In the genomic region with DNA sequence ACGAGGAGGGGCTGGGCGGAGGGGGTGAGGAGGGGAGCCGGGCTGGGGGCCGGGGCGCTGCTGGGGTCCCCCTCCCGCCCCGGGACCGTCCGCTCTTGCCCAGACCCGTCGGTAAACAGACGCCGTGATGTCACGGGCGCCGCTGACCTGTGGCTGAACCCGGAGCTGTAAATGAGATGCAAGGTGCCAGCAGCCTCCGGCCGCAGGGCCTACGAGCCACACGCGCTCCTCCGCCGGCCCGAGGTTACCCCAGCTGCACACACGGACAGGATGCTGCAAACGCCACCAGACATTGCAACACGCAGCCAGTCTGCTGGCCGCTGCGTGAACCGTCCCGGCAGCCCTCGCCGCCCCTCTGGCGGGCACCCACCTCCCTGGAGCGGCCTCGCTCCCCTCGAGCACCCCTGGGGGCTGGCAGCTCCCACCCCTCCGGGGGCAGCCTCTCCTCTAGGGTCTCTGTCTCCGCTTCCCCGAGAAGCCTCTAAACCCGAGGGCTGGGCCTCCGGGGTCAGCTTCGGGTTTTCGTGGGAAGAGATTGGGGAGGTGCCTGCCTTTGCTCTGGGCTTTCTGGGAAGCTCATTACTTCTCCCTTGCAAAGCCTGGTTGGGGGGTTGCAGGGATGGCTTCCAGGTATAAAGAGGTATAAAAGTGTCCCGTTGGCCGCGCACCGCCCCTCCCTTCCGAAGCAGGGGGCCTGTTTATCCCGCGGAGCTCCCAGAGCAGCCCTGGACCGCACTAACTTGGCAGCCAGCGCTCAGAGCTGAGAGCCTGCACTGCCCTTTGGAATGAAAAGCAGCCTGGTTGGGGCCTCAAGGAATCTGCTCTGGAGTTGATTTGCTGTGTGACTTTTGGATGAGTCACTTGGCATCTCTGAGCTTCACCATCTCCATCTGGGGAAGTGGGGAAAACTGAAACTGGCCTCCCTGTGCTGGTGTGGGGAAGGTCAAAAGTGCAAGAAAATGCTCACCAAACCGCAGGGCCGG, we compare ENCODE assay signal across 8 cellular contexts. TPM values are rescaled to one million over a fixed set of nuclear protein-coding genes. Genes with fewer than 3 reads are reported as not detected.
DNase-seq lines count a peak whose midpoint lies in the region; ATAC-seq and TF ChIP-seq lines count a peak whose summit lies in the region.

No MANE protein-coding gene starts in this region.

- peak; percentile 97 for DNase-seq in CD14-positive monocyte (ENCODE audit: low spot score)
- DNase-seq in HCT116 (ENCODE audit: low read depth, low spot score), result no peak
- peak; percentile 83 for DNase-seq in SKM-1 (lab: John Stamatoyannopoulos, UW; ENCODE audit: unreplicated experiment)
- DNase-seq in esophagus muscularis mucosa (ENCODE audit: extremely low spot score), result peak; percentile 97
- DNase-seq in mucosa of gallbladder (ENCODE audit: low spot score), result peak; percentile 93
- peak; percentile 94 for DNase-seq in upper lobe of right lung

- H3K9me3 ChIP-seq in HCT116 (ENCODE audit: control insufficient read depth in 1 of 2, insufficient read depth in 1 of 2, low read depth in 1 of 2, low read length in 2 of 2) (no peaks in the 10 kb centered on the region), esophagus muscularis mucosa (no peaks in the 10 kb centered on the region), upper lobe of right lung (no peaks in the 10 kb centered on the region)

- H3K27ac Mint-ChIP-seq in CD14-positive monocyte, result peak overlapping the region; percentile 38 to 96 (median 90)

- no peak for TF ChIP-seq RAD21 in HCT116 (IDR thresholded peaks at IDR 0.05; ENCODE audit: low read depth)

- POLR2A ChIA-PET in HCT116 (lab: Charles Lee), result interaction anchor here (0.6 kb wide), 1 partner anchor 21 kb away, joined by 3 read pairs; no protein-coding TSS in a partner anchor

- peak; percentile 85 for TF ChIP-seq EP300 in esophagus muscularis mucosa (IDR thresholded peaks at IDR 0.05)

- TF ChIP-seq CTCF in CD14-positive monocyte (IDR thresholded peaks at IDR 0.05), result no peak
- no peak for TF ChIP-seq CTCF in HCT116 (IDR thresholded peaks at IDR 0.05 in 2 of 3, conservative IDR thresholded peaks at IDR 0.05 in 1 of 3; ENCODE audit: borderline replicate concordance in 1 of 3, insufficient read depth in 1 of 3, low read depth in 2 of 3, low read length in 2 of 3)
- no peak for TF ChIP-seq CTCF in esophagus muscularis mucosa (IDR thresholded peaks at IDR 0.05)
- no peak for TF ChIP-seq CTCF in upper lobe of right lung (IDR thresholded peaks at IDR 0.05)

- peak overlapping the region; percentile 67 for H3K9ac ChIP-seq in HCT116 (ENCODE audit: low read length)

- H4K20me1 ChIP-seq in HCT116 (ENCODE audit: insufficient read depth), result no peaks in the 10 kb centered on the region

- TF ChIP-seq POLR2A in HCT116 (IDR thresholded peaks at IDR 0.05; ENCODE audit: borderline replicate concordance, extremely low read depth, insufficient read depth, insufficient read length) (no peak), esophagus muscularis mucosa (IDR thresholded peaks at IDR 0.05; ENCODE audit: low read depth) (peak; percentile 7)

- H3K36me3 ChIP-seq in HCT116 (ENCODE audit: control insufficient read depth in 1 of 2, insufficient read depth in 2 of 2, low read length in 2 of 2), result no peaks in the 10 kb centered on the region
- peaks cover 0 to 4% (median 0%) of the 10 kb centered on the region in 4 donors for H3K36me3 ChIP-seq in esophagus muscularis mucosa
- no peaks in the 10 kb centered on the region for H3K36me3 ChIP-seq in upper lobe of right lung

- H3K27me3 Mint-ChIP-seq in CD14-positive monocyte (ENCODE audit: low read depth in 3 of 3), result peaks cover 27 to 46% (median 44%) of the 10 kb centered on the region in 3 donors

- peaks cover 65% of the 10 kb centered on the region for H3K79me2 ChIP-seq in HCT116 (ENCODE audit: insufficient read depth, low read length)

- TSS peak; percentile 41 for BruUV-seq in HCT116 (replicated peaks; lab: Mats Ljungman, UMichigan)

- H3K9me2 ChIP-seq in HCT116 (ENCODE audit: insufficient read depth), result no peaks in the 10 kb centered on the region

- H3K4me3 ChIP-seq in HCT116 (replicated peaks in 1 of 2; ENCODE audit: low read depth in 1 of 2, low read length in 2 of 2) (peak overlapping the region; percentile 32 to 54), esophagus muscularis mucosa (peak overlapping the region; percentile 47 to 57 (median 50)), upper lobe of right lung (peak overlapping the region; percentile 43)

- ATAC-seq in HCT116 (peak; percentile 81), upper lobe of right lung (peak; percentile 90), HG03139 (IDR thresholded peaks at IDR 0.05; ENCODE audit: unreplicated experiment) (no peak), HG03342 (IDR thresholded peaks at IDR 0.05; ENCODE audit: unreplicated experiment) (no peak)

- WGBS in esophagus muscularis mucosa, result 3% methylated on average over 17 of the region's 56 CpGs

- H3K4me1 ChIP-seq in HCT116 (ENCODE audit: control insufficient read depth in 1 of 2, insufficient read depth in 2 of 2, low read length in 2 of 2) (peaks cover 45 to 81% of the 10 kb centered on the region in 2 experiments), esophagus muscularis mucosa (peaks cover 98 to 100% (median 100%) of the 10 kb centered on the region in 4 donors), upper lobe of right lung (peaks cover 87% of the 10 kb centered on the region)

- H3K4me2 ChIP-seq in HCT116 (ENCODE audit: low read length), result peak overlapping the region; percentile 76

- peak overlapping the region; percentile 73 to 74 for H3K4me3 Mint-ChIP-seq in CD14-positive monocyte

- H3K9me3 Mint-ChIP-seq in CD14-positive monocyte, result peaks cover 0 to 6% (median 0%) of the 10 kb centered on the region in 7 donors

- H3K27me3 ChIP-seq in HCT116 (ENCODE audit: insufficient read depth, low read length), result no peaks in the 10 kb centered on the region
- H3K27me3 ChIP-seq in esophagus muscularis mucosa, result no peaks in the 10 kb centered on the region
- no peaks in the 10 kb centered on the region for H3K27me3 ChIP-seq in upper lobe of right lung

- intact Hi-C loops in CD14-positive monocyte (cut with micrococcal nuclease), result loop anchor here in 1 of 2 donors (1.0 to 2.0 kb wide), 2 partner anchors 8 to 21 kb away; no protein-coding TSS in a partner anchor
- intact Hi-C loops in HCT116 (cut with micrococcal nuclease), result loop anchor here (5.0 kb wide), 1 partner anchor 119 kb away; no protein-coding TSS in a partner anchor
- intact Hi-C loops in esophagus muscularis mucosa (cut with DNase I), result loop anchor here (5.0 kb wide), 1 partner anchor 139 kb away; no protein-coding TSS in a partner anchor
- intact Hi-C loops in upper lobe of right lung (cut with DNase I), result no loop called here

- peaks cover 4 to 21% of the 10 kb centered on the region in 2 donors for H3K36me3 Mint-ChIP-seq in CD14-positive monocyte

- peak overlapping the region; percentile 76 for H3K27ac ChIP-seq in HCT116 (ENCODE audit: low read depth, low read length)
- peak overlapping the region; percentile 92 to 95 (median 94) for H3K27ac ChIP-seq in esophagus muscularis mucosa (replicated peaks in 1 of 4)
- peak overlapping the region; percentile 85 for H3K27ac ChIP-seq in upper lobe of right lung

- H2AFZ ChIP-seq in HCT116 (ENCODE audit: low read depth, low read length, poor library complexity, severe bottlenecking), result no peak overlapping the region

- RAD21 ChIA-PET in HCT116 (lab: Charles Lee; ENCODE audit: low non-redundant PET in 1 of 2, low total read pairs in 2 of 2, uncharacterized antibody in 2 of 2, unreplicated experiment in 2 of 2), result interaction anchor here (0.7 to 1.5 kb wide), 4 partner anchors 20 to 116 kb away, joined by 3 to 4 read pairs (median 3); no protein-coding TSS in a partner anchor

- H3K4me1 Mint-ChIP-seq in CD14-positive monocyte, result peaks cover 44% of the 10 kb centered on the region

- CTCF ChIA-PET in HCT116 (lab: Charles Lee), result interaction anchor here (1.3 to 2.6 kb wide), 2 partner anchors 22 to 23 kb away, joined by 3 to 12 read pairs; no protein-coding TSS in a partner anchor

TF ChIP-seq in HCT116, 20 proteins besides CTCF, POLR2A, EP300 and RAD21:
- TF ChIP-seq SIN3A (IDR thresholded peaks at IDR 0.05; ENCODE audit: low read depth) (no peak), POLR2AphosphoS5 (IDR thresholded peaks at IDR 0.05; ENCODE audit: low read depth, low read length) (peak; percentile 54)
TF ChIP-seq in HCT116: peak in this region for 1.

RNA-seq across cellular contexts. Expression of a gene that starts 21.9 kb away (rescaled TPM):
- polyA plus RNA-seq in CD14-positive monocyte, result under 1 TPM; 0.29 to 0.59 TPM
- total RNA-seq in HCT116 (2021; ENCODE audit: unreplicated experiment), result 87.0 TPM
- 91.6 and 92.2 TPM in 2 replicates for polyA plus RNA-seq in HCT116 (2012)
- total RNA-seq in esophagus muscularis mucosa, result 100 to 1,000 TPM; 130 to 237 (median 200) TPM
- 168 TPM for total RNA-seq in mucosa of gallbladder
- total RNA-seq in upper lobe of right lung, result 106 TPM

RNA-seq across cellular contexts. Expression of a gene that starts 47.8 kb away (rescaled TPM):
- not detected for polyA plus RNA-seq in CD14-positive monocyte
- not detected for total RNA-seq in HCT116 (2021; ENCODE audit: unreplicated experiment)
- polyA plus RNA-seq in HCT116 (2012), result not detected in 2 replicates
- not detected for total RNA-seq in esophagus muscularis mucosa
- total RNA-seq in mucosa of gallbladder, result not detected
- not detected for total RNA-seq in upper lobe of right lung

Comparison
In these comparisons a context has a peak if more than half of its experiments do, and no peak if none do; other contexts are left out.
1. ATAC-seq: peak in HCT116 (single experiment) and upper lobe of right lung (single experiment); none in HG03139 (single experiment) and HG03342 (single experiment).
2. Peak in every context shown above with its lines, with median percentiles within 50 percentile points of each other: H3K27ac ChIP-seq and H3K4me3 ChIP-seq.